ENCODE assay signal across 3 cellular contexts in the genomic region with DNA sequence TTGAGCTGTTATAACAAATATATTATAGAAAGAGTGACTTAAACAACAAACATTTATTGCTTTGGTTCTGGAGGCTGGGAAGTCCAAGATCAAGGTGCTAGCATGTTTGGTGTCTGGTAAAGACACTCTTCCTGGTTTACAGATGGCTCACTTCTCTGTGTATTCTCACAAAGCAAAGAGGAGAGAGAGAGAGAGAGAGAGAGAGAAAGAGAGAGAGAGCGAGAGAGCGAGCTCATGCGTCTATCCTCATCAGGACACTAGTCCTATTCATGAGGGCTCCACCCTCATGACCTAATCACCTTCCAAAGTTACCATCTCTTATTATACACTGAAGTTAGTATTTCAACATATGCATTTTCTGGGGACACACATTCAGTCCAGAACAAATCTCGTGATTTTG. TPM values are rescaled to one million over a fixed set of nuclear protein-coding genes. Genes with fewer than 3 reads are reported as not detected.
"Had no signal": no experiment of that assay in that cellular context is flagged by ENCODE, and none has a peak within 500 bp of the region (broad histone marks: within the 10 kb centered on the region; RNA-seq: fewer than 3 reads in every experiment).

No MANE protein-coding gene starts in this region.

- ATAC-seq: GM12878 had no signal

- H3K4me3 ChIP-seq: GM12878 had no signal

- DNase-seq: GDM1, GF-D8 had no signal

RNA-seq across cellular contexts. Expression of gene PCP4, which starts 32.7 kb away (rescaled TPM):
- total RNA-seq: GM12878 had no signal
- polyA plus RNA-seq: GM12878 had no signal
